In genomic region chr7:143458263-143458662, GRCh38 we compare ENCODE assay signal across 17 cellular contexts. TPM values are rescaled to one million over a fixed set of nuclear protein-coding genes. Genes with fewer than 3 reads are reported as not detected.
DNase-seq lines count a peak whose midpoint lies in the region; ATAC-seq and TF ChIP-seq lines count a peak whose summit lies in the region.
"Had no signal": no experiment of that assay in that cellular context is flagged by ENCODE, and none has a peak within 500 bp of the region (broad histone marks: within the 10 kb centered on the region; RNA-seq: fewer than 3 reads in every experiment).

No MANE protein-coding gene starts in this region.

- H3K4me2 ChIP-seq in mammary epithelial cell (ENCODE audit: insufficient read depth, low read depth, low read length) (no peak overlapping the region), osteoblast (ENCODE audit: insufficient read depth, low read length) (peak overlapping the region; percentile 56)

- H3K4me1 ChIP-seq in mammary epithelial cell (ENCODE audit: insufficient read depth, low read length) (no peaks in the 10 kb centered on the region), osteoblast (ENCODE audit: insufficient read depth, low read length) (peaks cover 38% of the 10 kb centered on the region)
- H3K4me1 ChIP-seq: adrenal gland, HAP-1 had no signal

- no peak overlapping the region for H2AFZ ChIP-seq in mammary epithelial cell (ENCODE audit: low read depth, low read length)
- H2AFZ ChIP-seq in osteoblast (ENCODE audit: low read length), result peak overlapping the region; percentile 38

- no peak overlapping the region for H3K9ac ChIP-seq in mammary epithelial cell (ENCODE audit: insufficient read depth, low read length)

- in situ Hi-C loops in mammary epithelial cell (cut with MboI; ENCODE audit: low sequenced_read_pairs in 2 of 2), result no loop called here

- no peak for TF ChIP-seq CTCF in mammary epithelial cell (conservative IDR thresholded peaks at IDR 0.05 in 1 of 2, IDR thresholded peaks at IDR 0.05 in 1 of 2; ENCODE audit: extremely low read depth in 1 of 2, insufficient read depth in 1 of 2, low read depth in 1 of 2, low read length in 2 of 2)
- no peak for TF ChIP-seq CTCF in osteoblast (IDR thresholded peaks at IDR 0.05; ENCODE audit: extremely low read depth, low read depth, low read length)

- H3K27ac ChIP-seq in mammary epithelial cell (ENCODE audit: insufficient read depth, low read depth, low read length) (no peak overlapping the region), osteoblast (ENCODE audit: low read depth, low read length) (peak overlapping the region; percentile 88)
- H3K27ac ChIP-seq: adrenal gland had no signal

- no peaks in the 10 kb centered on the region for H3K79me2 ChIP-seq in mammary epithelial cell (ENCODE audit: insufficient read depth, low read length)
- no peaks in the 10 kb centered on the region for H3K79me2 ChIP-seq in osteoblast (ENCODE audit: insufficient read depth, low read length)

- H3K36me3 ChIP-seq in mammary epithelial cell (ENCODE audit: insufficient read depth, low read length) (no peaks in the 10 kb centered on the region), osteoblast (ENCODE audit: insufficient read depth, low read length) (no peaks in the 10 kb centered on the region)
- H3K36me3 ChIP-seq: adrenal gland, HAP-1 had no signal

- H3K4me3 ChIP-seq in mammary epithelial cell (replicated peaks in 1 of 3; ENCODE audit: insufficient read depth in 1 of 3, low read depth in 2 of 3, low read length in 3 of 3) (no peak overlapping the region), osteoblast (ENCODE audit: insufficient read depth, low read length) (no peak overlapping the region)
- H3K4me3 ChIP-seq: adrenal gland, HAP-1 had no signal

- 67% methylated on average over 3 of the region's 3 CpGs for WGBS in mammary epithelial cell (ENCODE audit: low coverage, missing lambda C conversion rate)

- dilution Hi-C loops in mammary epithelial cell (cut with HindIII; ENCODE audit: low sequenced_read_pairs), result loop anchor here (5.0 kb wide), 1 partner anchor 34 kb away; no protein-coding TSS in a partner anchor

- ATAC-seq in HG02885 (IDR thresholded peaks at IDR 0.05; ENCODE audit: poor library complexity, unreplicated experiment), result peak; percentile 87
- no peak for ATAC-seq in HG03095 (IDR thresholded peaks at IDR 0.05; ENCODE audit: unreplicated experiment)
- ATAC-seq: right cardiac atrium had no signal

- H3K27me3 ChIP-seq in mammary epithelial cell (ENCODE audit: insufficient read depth, low read length), result no peaks in the 10 kb centered on the region
- H3K27me3 ChIP-seq in osteoblast (ENCODE audit: insufficient read depth, low read length), result no peaks in the 10 kb centered on the region
- H3K27me3 ChIP-seq: adrenal gland had no signal

- H3K9me3 ChIP-seq in mammary epithelial cell (replicated peaks; ENCODE audit: insufficient read depth, low read length) (no peaks in the 10 kb centered on the region), osteoblast (ENCODE audit: low read depth, low read length) (no peaks in the 10 kb centered on the region)
- H3K9me3 ChIP-seq: adrenal gland, HAP-1 had no signal

- CTCF ChIA-PET in mammary epithelial cell (lab: Charles Lee; ENCODE audit: low non-redundant PET), result no interaction called here

- DNase-seq in GM03348 (ENCODE audit: low spot score), result peak; percentile 67
- DNase-seq in mammary epithelial cell, result peak; percentile 13
- DNase-seq in osteoblast (ENCODE audit: insufficient read length, low spot score, missing footprints), result peak; percentile 15
- no peak for DNase-seq in COLO668 (lab: John Stamatoyannopoulos, UW; ENCODE audit: unreplicated experiment)
- DNase-seq in kidney tubule cell (ENCODE audit: low spot score), result no peak
- no peak for DNase-seq in COR-L47 (lab: John Stamatoyannopoulos, UW)
- DNase-seq: activated CD4-positive, CD25-positive, alpha-beta regulatory T cell treated with anti-CD3 and anti-CD28 coated beads, Interleukin-2, amount 50 U/mL, for 72 hours; activated T-cell treated with anti-CD3 and anti-CD28 coated beads, Interleukin-2, amount 50 U/mL, for 24 hours; adrenal gland; dermis blood vessel endothelial cell; NCI-H1694; nephron progenitor cell; right cardiac atrium; substantia nigra had no signal

- BruUV-seq in mammary epithelial cell (replicated peaks; lab: Mats Ljungman, UMichigan), result no TSS peak

- intact Hi-C loops in mammary epithelial cell (cut with micrococcal nuclease), result no loop called here

- H4K20me1 ChIP-seq in mammary epithelial cell (ENCODE audit: insufficient read depth, low read length) (no peaks in the 10 kb centered on the region), osteoblast (ENCODE audit: insufficient read depth, low read length) (no peaks in the 10 kb centered on the region)

RNA-seq across cellular contexts. Expression of gene TAS2R60, which starts 15.0 kb away (rescaled TPM):
- total RNA-seq in mammary epithelial cell (under 1 TPM in 1 of 2 donors, not detected in 1; 0.17 TPM), osteoblast (not detected in 2 replicates)
- polyA plus RNA-seq in mammary epithelial cell, result not detected
- polyA minus RNA-seq in mammary epithelial cell, result not detected
- total RNA-seq: dermis blood vessel endothelial cell, right cardiac atrium had no signal
- polyA plus RNA-seq: adrenal gland, right cardiac atrium had no signal

RNA-seq across cellular contexts. Expression of gene TAS2R41, which starts 19.4 kb away (rescaled TPM):
- total RNA-seq in mammary epithelial cell (not detected), osteoblast (not detected in 2 replicates)
- polyA plus RNA-seq in mammary epithelial cell, result not detected
- polyA minus RNA-seq in mammary epithelial cell, result not detected
- total RNA-seq: dermis blood vessel endothelial cell, right cardiac atrium had no signal
- polyA plus RNA-seq: adrenal gland, right cardiac atrium had no signal

RNA-seq across cellular contexts. Expression of gene EPHA1, which starts 49.6 kb away (rescaled TPM):
- 10 to 100 TPM; 15.2 to 27.3 TPM for total RNA-seq in mammary epithelial cell
- polyA plus RNA-seq in mammary epithelial cell, result 21.3 TPM
- polyA minus RNA-seq in mammary epithelial cell, result 40.6 TPM
- total RNA-seq in osteoblast, result not detected in 2 replicates
- total RNA-seq: dermis blood vessel endothelial cell had no signal

Comparison
In these comparisons a context has a peak if more than half of its experiments do, and no peak if none do; other contexts are left out.
1. DNase-seq: peak in GM03348 (single experiment), mammary epithelial cell (single experiment) and osteoblast (single experiment); none in COLO668 (single experiment), kidney tubule cell (single experiment) and COR-L47 (single experiment).
2. RNA of gene EPHA1, which starts 49.6 kb away (total RNA-seq): 15.2 to 27.3 TPM in mammary epithelial cell; not detected in osteoblast; every median in the first group is over 10 times any median in the second.